ENCODE assay signal across 1 cellular context in the genomic region with DNA sequence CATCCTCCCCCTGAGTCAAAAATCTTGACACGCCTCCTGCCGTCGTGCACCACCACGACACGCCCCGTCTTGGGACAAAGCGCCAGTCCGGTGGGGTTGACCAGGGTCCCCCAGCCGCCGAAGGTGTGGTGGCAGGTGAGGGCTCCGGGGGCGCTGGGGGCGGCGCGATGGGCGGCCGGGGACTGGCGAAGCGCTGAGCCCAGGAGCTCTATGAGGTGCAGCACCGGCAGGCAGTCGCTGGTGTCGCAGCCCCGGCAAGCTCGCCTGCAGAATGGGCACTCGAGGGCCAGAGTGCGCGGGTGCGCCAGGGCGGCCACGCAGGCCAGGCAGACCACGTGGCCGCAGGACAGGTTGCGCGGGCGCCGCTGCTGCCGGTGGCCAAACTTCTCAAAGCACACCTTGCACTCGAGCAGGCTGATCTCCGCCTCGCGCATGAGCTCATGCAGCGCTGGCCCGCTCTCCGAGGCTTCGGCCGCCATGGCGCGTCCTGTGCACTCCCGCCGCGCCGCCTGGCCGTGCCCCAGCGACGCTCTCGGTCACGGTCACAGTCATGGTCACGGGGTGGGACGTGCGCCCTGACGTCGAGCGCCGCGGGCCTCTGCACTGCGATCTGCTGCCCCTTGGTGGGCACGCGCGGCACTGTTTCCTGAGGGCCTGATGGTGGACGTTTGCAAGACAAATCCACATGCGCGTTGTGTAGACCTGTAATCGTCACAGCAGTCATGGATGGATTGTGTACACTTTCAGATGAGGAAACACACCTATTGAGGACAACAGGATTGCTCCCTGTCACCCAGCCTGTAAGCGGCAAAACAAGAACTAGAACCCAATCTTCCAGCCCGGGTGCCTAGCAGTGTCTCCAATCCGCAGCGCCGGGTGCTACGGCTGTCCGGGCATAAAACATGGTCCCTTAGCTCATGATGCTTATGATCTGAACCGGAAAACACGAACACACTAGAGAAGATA.
TF ChIP-seq lines count a peak whose summit lies in the region.

A gene (minus strand): TSS at position 550 of the 966 bp plus-strand sequence. CDS start 71 bp downstream, at position 479.

TF ChIP-seq in SK-N-SH treated with all-trans-retinoic acid at 6 μM for 48 hours, 23 proteins besides CTCF, POLR2A, EP300 and RAD21 (continued from another document):
- TF ChIP-seq ZFP30 (CRISPR knock-in tag; IDR thresholded peaks at IDR 0.05) (no peak), TCF4 (CRISPR knock-in tag; IDR thresholded peaks at IDR 0.05; ENCODE audit: borderline replicate concordance) (no peak), ESRRG (CRISPR knock-in tag; IDR thresholded peaks at IDR 0.05) (no peak)
- TF ChIP-seq, protein P1, sequence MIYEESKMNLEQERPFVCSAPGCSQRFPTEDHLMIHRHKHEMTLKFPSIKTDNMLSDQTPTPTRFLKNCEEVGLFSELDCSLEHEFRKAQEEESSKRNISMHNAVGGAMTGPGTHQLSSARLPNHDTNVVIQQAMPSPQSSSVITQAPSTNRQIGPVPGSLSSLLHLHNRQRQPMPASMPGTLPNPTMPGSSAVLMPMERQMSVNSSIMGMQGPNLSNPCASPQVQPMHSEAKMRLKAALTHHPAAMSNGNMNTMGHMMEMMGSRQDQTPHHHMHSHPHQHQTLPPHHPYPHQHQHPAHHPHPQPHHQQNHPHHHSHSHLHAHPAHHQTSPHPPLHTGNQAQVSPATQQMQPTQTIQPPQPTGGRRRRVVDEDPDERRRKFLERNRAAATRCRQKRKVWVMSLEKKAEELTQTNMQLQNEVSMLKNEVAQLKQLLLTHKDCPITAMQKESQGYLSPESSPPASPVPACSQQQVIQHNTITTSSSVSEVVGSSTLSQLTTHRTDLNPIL (CRISPR knock-in tag; IDR thresholded peaks at IDR 0.05; ENCODE audit: low read depth), result no peak
TF ChIP-seq in SK-N-SH treated with all-trans-retinoic acid at 6 μM for 48 hours: peak in this region for 0.
